35 cellular contexts compared by ENCODE assay signal in genomic region chr9:26459959-26460358, GRCh38.
"Had no signal": no experiment of that assay in that cellular context is flagged by ENCODE, and none has a peak within 500 bp of the region (broad histone marks: within the 10 kb centered on the region; RNA-seq: fewer than 3 reads in every experiment).

No MANE protein-coding gene starts in this region.

- H3K4me1 ChIP-seq: adrenal gland, body of pancreas, breast epithelium had no signal

- H3K27me3 Mint-ChIP-seq: activated B cell treated with CpG ODN at 0.5 μM for 24 hours; activated CD4-positive, alpha-beta memory T cell treated with anti-CD3 and anti-CD28 coated beads for 36 hours; activated CD4-positive, alpha-beta T cell treated with anti-CD3 and anti-CD28 coated beads, Interleukin-2, amount 10 ng/mL, durations not matched to agents 24 days and 14 days; activated CD8-positive, alpha-beta T cell treated with anti-CD3 and anti-CD28 coated beads for 36 hours; activated naive CD8-positive, alpha-beta T cell treated with anti-CD3 and anti-CD28 coated beads for 36 hours; activated T-helper 17 cell treated with anti-CD3 and anti-CD28 coated beads, Interleukin-2, amount 50 U/mL, for 72 hours had no signal

- H3K4me3 Mint-ChIP-seq: activated B cell treated with CpG ODN at 0.5 μM for 24 hours; activated CD4-positive, alpha-beta memory T cell treated with anti-CD3 and anti-CD28 coated beads for 36 hours; activated CD4-positive, alpha-beta T cell treated with anti-CD3 and anti-CD28 coated beads, Interleukin-2, amount 10 ng/mL, durations not matched to agents 24 days and 14 days; activated CD8-positive, alpha-beta T cell treated with anti-CD3 and anti-CD28 coated beads for 36 hours; activated naive CD4-positive, alpha-beta T cell treated with anti-CD3 and anti-CD28 coated beads for 36 hours; activated naive CD8-positive, alpha-beta T cell treated with anti-CD3 and anti-CD28 coated beads for 36 hours; activated T-cell treated with anti-CD3 and anti-CD28 coated beads, Interleukin-2, amount 50 U/mL, for 4 hours; activated T-cell treated with anti-CD3 and anti-CD28 coated beads, Interleukin-2, amount 50 U/mL, for 72 hours; activated T-helper 1 cell treated with anti-CD3 and anti-CD28 coated beads, Interleukin-12 subunit alpha, Interleukin-12 subunit beta, Interleukin-2, Interleukin-4 antibody, amounts not matched to agents 30 ng/mL and 10 ng/mL and 1 ng/mL, durations not matched to agents 14 hours and 24 hours and 36 hours; activated T-helper 17 cell treated with anti-CD3 and anti-CD28 coated beads, Interleukin-2, amount 50 U/mL, for 72 hours; T-helper 1 cell treated with Interleukin-12 subunit alpha and Interleukin-12 subunit beta and Interleukin-4 antibody, amounts not matched to agents 30 μg/mL and 1 μg/mL, for 36 hours; T-helper 2 cell treated with Interferon-gamma antibody and Interleukin-4, amounts not matched to agents 5 μg/mL and 100 μg/mL, for 36 hours had no signal

- H3K4me1 Mint-ChIP-seq: activated B cell treated with CpG ODN at 0.5 μM for 24 hours; activated CD4-positive, alpha-beta T cell treated with anti-CD3 and anti-CD28 coated beads, Interleukin-2, amount 10 ng/mL, durations not matched to agents 24 days and 14 days; activated naive CD8-positive, alpha-beta T cell treated with anti-CD3 and anti-CD28 coated beads for 36 hours; activated T-helper 17 cell treated with anti-CD3 and anti-CD28 coated beads, Interleukin-2, amount 50 U/mL, for 72 hours had no signal

- DNase-seq: activated B cell treated with CpG ODN at 0.5 μM for 24 hours; activated CD4-positive, alpha-beta memory T cell treated with anti-CD3 and anti-CD28 coated beads for 36 hours; activated CD4-positive, alpha-beta T cell treated with anti-CD3 and anti-CD28 coated beads for 4 hours; activated CD4-positive, alpha-beta T cell treated with anti-CD3 and anti-CD28 coated beads, Interleukin-2, amount 10 ng/mL, durations not matched to agents 24 days and 14 days; activated CD4-positive, alpha-beta T cell treated with anti-CD3 and anti-CD28 coated beads, Interleukin-2, amount 50 U/mL, for 1 hour; activated CD4-positive, alpha-beta T cell treated with anti-CD3 and anti-CD28 coated beads, Interleukin-2, amount 50 U/mL, for 4 hours; activated CD4-positive, CD25-positive, alpha-beta regulatory T cell treated with anti-CD3 and anti-CD28 coated beads, Interleukin-2, amount 50 U/mL, for 72 hours; activated CD8-positive, alpha-beta memory T cell treated with anti-CD3 and anti-CD28 coated beads, Interleukin-2, amount 50 U/mL, for 4 hours; activated CD8-positive, alpha-beta T cell treated with anti-CD3 and anti-CD28 coated beads for 36 hours; activated effector memory CD4-positive, alpha-beta T cell treated with anti-CD3 and anti-CD28 coated beads, Interleukin-2, amount 50 U/mL, for 16 hours; activated gamma-delta T cell treated with Interleukin-2 at 50 U/mL for 16 hours; activated naive CD4-positive, alpha-beta T cell; activated naive CD4-positive, alpha-beta T cell treated with anti-CD3 and anti-CD28 coated beads for 36 hours; activated naive CD4-positive, alpha-beta T cell treated with anti-CD3 and anti-CD28 coated beads, Interleukin-2, amount 50 U/mL, for 16 hours; activated naive CD8-positive, alpha-beta T cell treated with anti-CD3 and anti-CD28 coated beads for 36 hours; activated T-cell treated with anti-CD3 and anti-CD28 coated beads for 4 hours; activated T-cell treated with anti-CD3 and anti-CD28 coated beads, Interleukin-2, amount 50 U/mL, for 1 hour; activated T-cell treated with anti-CD3 and anti-CD28 coated beads, Interleukin-2, amount 50 U/mL, for 4 hours; activated T-cell treated with anti-CD3 and anti-CD28 coated beads, Interleukin-2, amount 50 U/mL, for 72 hours; adrenal gland; amniotic stem cell; aorta; body of pancreas; brain microvascular endothelial cell; central memory CD4-positive, alpha-beta T cell; T-helper 1 cell; T-helper 2 cell; T-helper 9 cell had no signal

- H3K4me3 ChIP-seq: adrenal gland, body of pancreas, breast epithelium had no signal

- H3K36me3 ChIP-seq: adrenal gland, brain microvascular endothelial cell, breast epithelium had no signal

- H3K9me3 ChIP-seq: adrenal gland, body of pancreas, breast epithelium had no signal

- H3K27ac ChIP-seq: adrenal gland, body of pancreas, brain microvascular endothelial cell, breast epithelium, VCaP had no signal

- H3K36me3 Mint-ChIP-seq: activated CD4-positive, alpha-beta memory T cell treated with anti-CD3 and anti-CD28 coated beads for 36 hours; activated naive CD4-positive, alpha-beta T cell treated with anti-CD3 and anti-CD28 coated beads, Interleukin-2, amount 50 U/mL, for 72 hours; activated naive CD8-positive, alpha-beta T cell treated with anti-CD3 and anti-CD28 coated beads for 36 hours had no signal

- H3K27me3 ChIP-seq: adrenal gland, body of pancreas, brain microvascular endothelial cell, breast epithelium had no signal

- H3K9me3 Mint-ChIP-seq: activated CD4-positive, alpha-beta T cell treated with anti-CD3 and anti-CD28 coated beads, Interleukin-2, amount 10 ng/mL, durations not matched to agents 24 days and 14 days; activated CD8-positive, alpha-beta T cell treated with anti-CD3 and anti-CD28 coated beads for 36 hours; activated T-helper 1 cell treated with anti-CD3 and anti-CD28 coated beads, Interleukin-12 subunit alpha, Interleukin-12 subunit beta, Interleukin-2, Interleukin-4 antibody, amounts not matched to agents 30 ng/mL and 10 ng/mL and 1 ng/mL, durations not matched to agents 14 hours and 24 hours and 36 hours; activated T-helper 17 cell treated with anti-CD3 and anti-CD28 coated beads, Interleukin-2, amount 50 U/mL, for 72 hours; T-helper 1 cell treated with Interleukin-12 subunit alpha and Interleukin-12 subunit beta and Interleukin-4 antibody, amounts not matched to agents 30 μg/mL and 1 μg/mL, for 36 hours had no signal

- H3K27ac Mint-ChIP-seq: activated B cell treated with CpG ODN at 0.5 μM for 24 hours; activated CD4-positive, alpha-beta memory T cell treated with anti-CD3 and anti-CD28 coated beads for 36 hours; activated CD4-positive, alpha-beta T cell treated with anti-CD3 and anti-CD28 coated beads, Interleukin-2, amount 10 ng/mL, durations not matched to agents 24 days and 14 days; activated CD8-positive, alpha-beta T cell treated with anti-CD3 and anti-CD28 coated beads for 36 hours; activated naive CD4-positive, alpha-beta T cell treated with anti-CD3 and anti-CD28 coated beads for 36 hours; activated naive CD4-positive, alpha-beta T cell treated with anti-CD3 and anti-CD28 coated beads, Interleukin-2, amount 50 U/mL, for 72 hours; activated naive CD8-positive, alpha-beta T cell treated with anti-CD3 and anti-CD28 coated beads for 36 hours; activated T-cell treated with anti-CD3 and anti-CD28 coated beads, Interleukin-2, amount 50 U/mL, for 72 hours; activated T-helper 1 cell treated with anti-CD3 and anti-CD28 coated beads, Interleukin-12 subunit alpha, Interleukin-12 subunit beta, Interleukin-2, Interleukin-4 antibody, amounts not matched to agents 30 ng/mL and 10 ng/mL and 1 ng/mL, durations not matched to agents 14 hours and 24 hours and 36 hours; activated T-helper 17 cell treated with anti-CD3 and anti-CD28 coated beads, Interleukin-2, amount 50 U/mL, for 72 hours; T-helper 1 cell treated with Interleukin-12 subunit alpha and Interleukin-12 subunit beta and Interleukin-4 antibody, amounts not matched to agents 30 μg/mL and 1 μg/mL, for 36 hours; T-helper 2 cell treated with Interferon-gamma antibody and Interleukin-4, amounts not matched to agents 5 μg/mL and 100 μg/mL, for 36 hours had no signal
